In genomic region chr12:57230381-57231155, GRCh38 we compare ENCODE assay signal across 9 cellular contexts. TPM values are rescaled to one million over a fixed set of nuclear protein-coding genes. Genes with fewer than 3 reads are reported as not detected.
A peak's percentile ranks its signal among the peaks of the same experiment; 100 is the strongest.
DNase-seq lines count a peak whose midpoint lies in the region; ATAC-seq, FAIRE-seq and TF ChIP-seq lines count a peak whose summit lies in the region.
"Had no signal": no experiment of that assay in that cellular context is flagged by ENCODE, and none has a peak within 500 bp of the region (broad histone marks: within the 10 kb centered on the region; RNA-seq: fewer than 3 reads in every experiment).

No MANE protein-coding gene starts in this region.

- H3K27me3 ChIP-seq in GM12878 (replicated peaks in 1 of 2; ENCODE audit: control insufficient read depth in 2 of 2, insufficient read depth in 2 of 2, low read length in 1 of 2) (peaks cover 0 to 4% of the 10 kb centered on the region in 2 experiments; a peak in 1 of 4 replicates), liver (ENCODE audit: control insufficient read depth in 4 of 4, insufficient read depth in 4 of 4, low read length in 3 of 4) (no peaks in the 10 kb centered on the region), transverse colon (peaks cover 22% of the 10 kb centered on the region)

- SMC1A ChIA-PET in GM12878 (lab: Charles Lee; ENCODE audit: uncharacterized antibody, unreplicated experiment): interaction anchor here (0.6 to 2.5 kb wide), 8 partner anchors 9 to 250 kb away, joined by 3 to 36 read pairs (median 10); partner anchors contain the start of gene STAT6

- TF ChIP-seq RAD21 in GM12878 (IDR thresholded peaks at IDR 0.05; ENCODE audit: insufficient read depth, low read depth, low read length): no peak
- TF ChIP-seq RAD21 in liver (IDR thresholded peaks at IDR 0.05): no peak

- ATAC-seq in activated T-cell treated with anti-CD3 and anti-CD28 coated beads, Interleukin-2, amount 50 U/mL, for 72 hours (replicated peaks in 1 of 2): no peak
- ATAC-seq in GM12878: no peak

- H3K27ac Mint-ChIP-seq in activated T-cell treated with anti-CD3 and anti-CD28 coated beads, Interleukin-2, amount 50 U/mL, for 72 hours: peak overlapping the region; percentile 100

- peaks cover 22% of the 10 kb centered on the region for H3K79me2 ChIP-seq in GM12878 (ENCODE audit: control insufficient read depth, insufficient read depth, low read length)

- H3K4me3 Mint-ChIP-seq in activated T-cell treated with anti-CD3 and anti-CD28 coated beads, Interleukin-2, amount 50 U/mL, for 72 hours: peak overlapping the region; percentile 93 to 100

- no peaks in the 10 kb centered on the region for H3K9me3 Mint-ChIP-seq in activated T-cell treated with anti-CD3 and anti-CD28 coated beads, Interleukin-2, amount 50 U/mL, for 72 hours

- H3K9ac ChIP-seq in GM12878 (ENCODE audit: control insufficient read depth, insufficient read depth, low read length): peak overlapping the region; percentile 97
- H3K9ac ChIP-seq in liver (ENCODE audit: low read depth in 1 of 2, low read length in 2 of 2): peak overlapping the region; percentile 76 to 88

- DNase-seq in activated T-cell treated with anti-CD3 and anti-CD28 coated beads, Interleukin-2, amount 50 U/mL, for 72 hours: peak in 1 of 2 donors; percentile 1
- DNase-seq in activated T-cell treated with anti-CD3 and anti-CD28 coated beads for 4 hours (no peak), GM12878 (ENCODE audit: low read depth, low spot score) (no peak), transverse colon (no peak), Kasumi-1 (lab: John Stamatoyannopoulos, UW) (no peak), HUDEP-2 (lab: John Stamatoyannopoulos, UW; ENCODE audit: unreplicated experiment in 76 of 76) (no peak), NCI-H1092 treated with DMSO at 0.1 percent for 48 hours (lab: John Stamatoyannopoulos, UW) (no peak)

- H4K20me1 ChIP-seq in GM12878 (ENCODE audit: control insufficient read depth, insufficient read depth): no peaks in the 10 kb centered on the region

- peaks cover 70% of the 10 kb centered on the region for H3K4me1 Mint-ChIP-seq in activated T-cell treated with anti-CD3 and anti-CD28 coated beads, Interleukin-2, amount 50 U/mL, for 72 hours (ENCODE audit: low read depth)

- H3K27me3 Mint-ChIP-seq in activated T-cell treated with anti-CD3 and anti-CD28 coated beads, Interleukin-2, amount 50 U/mL, for 72 hours (ENCODE audit: low read depth): peaks cover 22% of the 10 kb centered on the region

- no peak overlapping the region for H2AFZ ChIP-seq in GM12878 (ENCODE audit: control insufficient read depth, low read depth, low read length)

- peaks cover 23 to 28% of the 10 kb centered on the region in 2 experiments for H3K36me3 ChIP-seq in GM12878 (ENCODE audit: control insufficient read depth in 2 of 2, insufficient read depth in 2 of 2, low read length in 1 of 2)
- peaks cover 12 to 20% (median 15%) of the 10 kb centered on the region in 4 donors for H3K36me3 ChIP-seq in liver (ENCODE audit: control insufficient read depth in 4 of 4, insufficient read depth in 3 of 4, low read depth in 1 of 4, low read length in 3 of 4)
- H3K36me3 ChIP-seq in transverse colon: peaks cover 0 to 16% (median 0%) of the 10 kb centered on the region in 4 donors

- H3K4me3 ChIP-seq in GM12878: peak overlapping the region; percentile 79
- peak overlapping the region; percentile 55 to 83 (median 68) for H3K4me3 ChIP-seq in liver (ENCODE audit: low read depth in 1 of 3, low read length in 3 of 3)
- peak overlapping the region; percentile 51 to 78 (median 66) for H3K4me3 ChIP-seq in transverse colon

- CTCF ChIA-PET in GM12878 (lab: Yijun Ruan, JAX): interaction anchor here (1.4 to 7.8 kb wide), 6 partner anchors 10 to 228 kb away, joined by 4 to 202 read pairs (median 14); partner anchors contain the start of gene INHBE

- peak; percentile 32; the same call in 1 of the 2 replicates for TF ChIP-seq POLR2A in GM12878 (IDR thresholded peaks at IDR 0.05; ENCODE audit: low read depth, low read length)
- no peak for TF ChIP-seq POLR2A in transverse colon (IDR thresholded peaks at IDR 0.05)

- in situ Hi-C loops in GM12878 (cut with MboI): no loop called here
- in situ Hi-C loops in transverse colon (cut with MboI; ENCODE audit: low pct_ligation_motif_present in 1 of 4, low pct_unique_long_range_greater_than_20kb in 1 of 4, low sequenced_read_pairs in 3 of 4): no loop called here

- H3K27ac ChIP-seq in GM12878 (ENCODE audit: control insufficient read depth, insufficient read depth) (peak overlapping the region; percentile 93), liver (ENCODE audit: low read depth in 1 of 2, low read length in 2 of 2) (peak overlapping the region; percentile 94 to 97), transverse colon (peak overlapping the region in 3 of 4 donors; percentile 74 to 84 (median 76))

- BruUV-seq in GM12878 (replicated peaks; lab: Mats Ljungman, UMichigan): TSS peak; percentile 80

- TF ChIP-seq EP300 in GM12878 (IDR thresholded peaks at IDR 0.05; ENCODE audit: borderline replicate concordance in 1 of 2, control insufficient read depth in 1 of 2, low read depth in 2 of 2, low read length in 2 of 2): no peak
- TF ChIP-seq EP300 in transverse colon (IDR thresholded peaks at IDR 0.05; ENCODE audit: low read depth): no peak

- WGBS in GM12878 (ENCODE audit: insufficient coverage, insufficient replicate concordance, low lambda C conversion rate, missing lambda C conversion rate): 5% methylated on average over 10 of the region's 10 CpGs
- 29% methylated on average over 10 of the region's 10 CpGs for WGBS in liver
- 45% methylated on average over 10 of the region's 10 CpGs; no CpG with 5 or more reads in 1 of the 2 donors for WGBS in transverse colon (ENCODE audit: low coverage in 1 of 2), 2 donors

- POLR2A ChIA-PET in GM12878 (lab: Charles Lee): interaction anchor here (0.6 to 2.6 kb wide), 5 partner anchors 10 to 119 kb away, joined by 3 to 15 read pairs (median 5); partner anchors contain the start of gene STAT6

- RAD21 ChIA-PET in GM12878 (lab: Charles Lee; ENCODE audit: unreplicated experiment): interaction anchor here (1.3 to 3.1 kb wide), 6 partner anchors 9 to 228 kb away, joined by 4 to 36 read pairs (median 10); a partner anchor contains a TSS

- peaks cover 31 to 37% of the 10 kb centered on the region in 2 donors for H3K36me3 Mint-ChIP-seq in activated T-cell treated with anti-CD3 and anti-CD28 coated beads, Interleukin-2, amount 50 U/mL, for 72 hours (ENCODE audit: insufficient read depth in 2 of 2)

- TF ChIP-seq CTCF in GM12878 (IDR thresholded peaks at IDR 0.05 in 2 of 3, conservative IDR thresholded peaks at IDR 0.05 in 1 of 3; ENCODE audit: control insufficient read depth in 2 of 3, extremely low read depth in 1 of 3, insufficient read depth in 1 of 3, low read depth in 3 of 3, low read length in 3 of 3) (no peak), liver (IDR thresholded peaks at IDR 0.05; ENCODE audit: low read depth, low read length, missing input control) (no peak), transverse colon (IDR thresholded peaks at IDR 0.05) (no peak)

- peak overlapping the region; percentile 99 for H3K4me2 ChIP-seq in GM12878 (ENCODE audit: control insufficient read depth, insufficient read depth)

- no peak for FAIRE-seq in GM12878 (lab: Jason Lieb, UNC)
- FAIRE-seq: G401.6 had no signal

- intact Hi-C loops in GM12878 (cut with micrococcal nuclease; ENCODE audit: unreplicated experiment): no loop called here
- intact Hi-C loops in transverse colon (cut with DNase I; ENCODE audit: low total_unique reads): no loop called here

- H3K4me1 ChIP-seq in GM12878 (ENCODE audit: control insufficient read depth, insufficient read depth, low read length) (peaks cover 28% of the 10 kb centered on the region), liver (ENCODE audit: control insufficient read depth in 4 of 4, insufficient read depth in 4 of 4, low read length in 3 of 4) (peaks cover 16 to 61% (median 46%) of the 10 kb centered on the region in 4 donors), transverse colon (peaks cover 14 to 39% (median 25%) of the 10 kb centered on the region in 4 donors)

- H3K9me3 ChIP-seq in GM12878 (replicated peaks; ENCODE audit: control insufficient read depth, insufficient read depth, low read length): no peaks in the 10 kb centered on the region
- no peaks in the 10 kb centered on the region for H3K9me3 ChIP-seq in liver (ENCODE audit: control insufficient read depth in 4 of 4, low read length in 3 of 4)
- H3K9me3 ChIP-seq in transverse colon: no peaks in the 10 kb centered on the region

RNA-seq across cellular contexts. Expression of gene SHMT2, which starts 1.1 kb away (rescaled TPM):
- 100 to 1,000 TPM; 507 to 550 TPM for total RNA-seq in activated T-cell treated with anti-CD3 and anti-CD28 coated beads, Interleukin-2, amount 50 U/mL, for 72 hours
- total RNA-seq in GM12878 (2013; cell fraction: nucleolus; rRNA removed): 103 and 117 TPM in 2 replicates
- total RNA-seq in GM12878 (2014; rRNA removed) (247 and 292 TPM in 2 replicates), GM12878 (2014; rRNA removed; fragmentation: Illumina TruSeq; extraction: Trizol) (147 and 158 TPM in 2 replicates), GM12878 (2021) (288 and 297 TPM in 2 replicates), liver (100 to 1,000 TPM in 1 of 2 donors, 10 to 100 TPM in 1; 66.7 to 236 TPM), transverse colon (100 to 1,000 TPM in 1 of 4 donors, 10 to 100 TPM in 3; 29.2 to 104 (median 33.4) TPM)
- polyA plus RNA-seq in GM12878 (2011; ENCODE audit: low read depth): 113 TPM
- polyA plus RNA-seq in GM12878 (2011; rRNA removed) (93.5 and 253 TPM in 2 replicates), GM12878 (2014; fragmentation: Illumina TruSeq; extraction: Trizol) (96.4 and 282 TPM in 2 replicates), GM12878 (2014; fragmentation: Nextera tagmentation; extraction: Ambion mirVana) (10 to 100 TPM; 57.0 to 65.6 TPM), GM12878 (2014; rRNA removed) (193 and 221 TPM in 2 replicates), GM12878 (2016; fragmentation: Nextera tagmentation; extraction: Ambion mirVana) (100 to 1,000 TPM; 153 to 178 TPM), liver (100 to 1,000 TPM; 121 to 276 TPM)
- 380 and 408 TPM in 2 replicates for polyA plus RNA-seq in GM12878 (2011; cell fraction: cytosol; rRNA removed)
- 498 and 628 TPM in 2 replicates for polyA plus RNA-seq in GM12878 (2011; cell fraction: nucleus; rRNA removed)
- polyA plus RNA-seq in GM12878 (2012): 207 and 235 TPM in 2 replicates
- 217 and 275 TPM in 2 replicates for polyA minus RNA-seq in GM12878 (2011; rRNA and poly(A)+ RNA removed)
- polyA minus RNA-seq in GM12878 (2011; cell fraction: cytosol; rRNA and poly(A)+ RNA removed): 110 and 146 TPM in 2 replicates
- 118 and 173 TPM in 2 replicates for polyA minus RNA-seq in GM12878 (2011; cell fraction: nucleus; rRNA and poly(A)+ RNA removed)

RNA-seq across cellular contexts. Expression of gene NXPH4, which starts 14.0 kb away (rescaled TPM):
- 1 to 10 TPM; 1.5 to 2.3 TPM for total RNA-seq in activated T-cell treated with anti-CD3 and anti-CD28 coated beads, Interleukin-2, amount 50 U/mL, for 72 hours
- 0.48 TPM in 1 of 2 replicates, not detected in the other for total RNA-seq in GM12878 (2013; cell fraction: nucleolus; rRNA removed)
- total RNA-seq in GM12878 (2014; rRNA removed) (not detected in 2 replicates), GM12878 (2014; rRNA removed; fragmentation: Illumina TruSeq; extraction: Trizol) (not detected in 2 replicates), GM12878 (2021) (0.19 and 0.26 TPM in 2 replicates), liver (not detected), transverse colon (not detected)
- not detected for polyA plus RNA-seq in GM12878 (2011; ENCODE audit: low read depth)
- polyA plus RNA-seq in GM12878 (2011; rRNA removed) (not detected in 2 replicates), GM12878 (2014; fragmentation: Illumina TruSeq; extraction: Trizol) (0.03 TPM in 1 of 2 replicates, not detected in the other), GM12878 (2014; fragmentation: Nextera tagmentation; extraction: Ambion mirVana) (not detected), GM12878 (2014; rRNA removed) (not detected in 2 replicates), GM12878 (2016; fragmentation: Nextera tagmentation; extraction: Ambion mirVana) (not detected), liver (under 1 TPM in 1 of 2 donors, not detected in 1; 0.15 TPM)
- polyA plus RNA-seq in GM12878 (2011; cell fraction: cytosol; rRNA removed): 0.12 TPM in 1 of 2 replicates, not detected in the other
- polyA plus RNA-seq in GM12878 (2011; cell fraction: nucleus; rRNA removed): 0.29 and 0.58 TPM in 2 replicates
- 0.46 and 0.54 TPM in 2 replicates for polyA plus RNA-seq in GM12878 (2012)
- polyA minus RNA-seq in GM12878 (2011; rRNA and poly(A)+ RNA removed): not detected in 2 replicates
- not detected in 2 replicates for polyA minus RNA-seq in GM12878 (2011; cell fraction: cytosol; rRNA and poly(A)+ RNA removed)
- not detected in 2 replicates for polyA minus RNA-seq in GM12878 (2011; cell fraction: nucleus; rRNA and poly(A)+ RNA removed)

RNA-seq across cellular contexts. Expression of gene STAC3, which starts 20.4 kb away (rescaled TPM):
- 1 to 10 TPM; 3.5 to 4.2 TPM for total RNA-seq in activated T-cell treated with anti-CD3 and anti-CD28 coated beads, Interleukin-2, amount 50 U/mL, for 72 hours
- total RNA-seq in GM12878 (2013; cell fraction: nucleolus; rRNA removed): 3.2 and 4.8 TPM in 2 replicates
- 2.7 and 3.6 TPM in 2 replicates for total RNA-seq in GM12878 (2014; rRNA removed)
- total RNA-seq in GM12878 (2014; rRNA removed; fragmentation: Illumina TruSeq; extraction: Trizol): 3.3 and 4.0 TPM in 2 replicates
- total RNA-seq in GM12878 (2021): 5.5 and 5.7 TPM in 2 replicates
- 3.8 TPM for polyA plus RNA-seq in GM12878 (2011; ENCODE audit: low read depth)
- polyA plus RNA-seq in GM12878 (2011; rRNA removed): 8.8 and 10.4 TPM in 2 replicates
- 7.2 and 7.5 TPM in 2 replicates for polyA plus RNA-seq in GM12878 (2011; cell fraction: cytosol; rRNA removed)
- 9.9 and 11.7 TPM in 2 replicates for polyA plus RNA-seq in GM12878 (2011; cell fraction: nucleus; rRNA removed)
- polyA plus RNA-seq in GM12878 (2012): 6.6 and 7.7 TPM in 2 replicates
- 9.8 and 9.9 TPM in 2 replicates for polyA plus RNA-seq in GM12878 (2014; fragmentation: Illumina TruSeq; extraction: Trizol)
- polyA plus RNA-seq in GM12878 (2014; fragmentation: Nextera tagmentation; extraction: Ambion mirVana): under 1 TPM; 0.49 to 0.55 TPM
- 8.3 and 9.4 TPM in 2 replicates for polyA plus RNA-seq in GM12878 (2014; rRNA removed)
- polyA plus RNA-seq in GM12878 (2016; fragmentation: Nextera tagmentation; extraction: Ambion mirVana): 1 to 10 TPM; 1.7 to 2.1 TPM
- polyA minus RNA-seq in GM12878 (2011; rRNA and poly(A)+ RNA removed): 4.6 and 5.5 TPM in 2 replicates
- polyA minus RNA-seq in GM12878 (2011; cell fraction: cytosol; rRNA and poly(A)+ RNA removed): 3.5 and 3.9 TPM in 2 replicates
- polyA minus RNA-seq in GM12878 (2011; cell fraction: nucleus; rRNA and poly(A)+ RNA removed): 2.2 and 2.3 TPM in 2 replicates
- 1 to 10 TPM in 1 of 2 donors, under 1 TPM in 1; 0.84 to 1.1 TPM for total RNA-seq in liver
- polyA plus RNA-seq in liver: 1 to 10 TPM in 1 of 2 donors, under 1 TPM in 1; 0.19 to 1.3 TPM
- total RNA-seq in transverse colon: 1 to 10 TPM; 1.8 to 3.3 (median 1.9) TPM
